ENCODE assay signal across 1 cellular context in the genomic region with DNA sequence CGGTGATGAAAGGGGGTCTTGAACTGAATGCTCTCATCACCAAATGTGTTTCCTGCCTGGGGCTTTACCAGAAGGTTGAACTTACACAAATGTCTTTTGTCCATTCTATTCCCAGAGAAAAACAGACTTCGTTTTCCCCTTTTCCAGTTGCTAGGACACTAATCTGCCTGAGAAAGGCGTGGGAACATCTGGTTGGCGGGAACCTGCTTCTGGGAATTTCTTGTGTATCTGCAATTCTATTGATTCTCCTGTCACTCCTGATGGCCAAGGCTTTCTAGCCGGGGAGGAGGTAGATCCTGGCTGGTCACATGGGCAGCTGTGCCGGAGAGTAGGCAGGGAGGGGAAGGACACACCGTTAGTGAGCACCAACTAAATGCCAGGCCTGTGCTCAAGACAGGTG.
TF ChIP-seq lines count a peak whose summit lies in the region.

No MANE protein-coding gene starts in this region.

TF ChIP-seq in GM23338, 12 proteins besides CTCF, POLR2A, EP300 and RAD21 (continued from another document):
- TF ChIP-seq ZNF462 (CRISPR knock-in tag; IDR thresholded peaks at IDR 0.05) (no peak), REST (IDR thresholded peaks at IDR 0.05; ENCODE audit: unreplicated experiment) (no peak), ZNF331 (CRISPR knock-in tag; IDR thresholded peaks at IDR 0.05; ENCODE audit: low read depth) (no peak), POLR2AphosphoS5 (IDR thresholded peaks at IDR 0.05; ENCODE audit: low read depth) (no peak), NANOG (IDR thresholded peaks at IDR 0.05; ENCODE audit: borderline replicate concordance) (no peak), EZH2phosphoT487 (IDR thresholded peaks at IDR 0.05; ENCODE audit: unreplicated experiment) (no peak)
- TF ChIP-seq, protein P1, sequence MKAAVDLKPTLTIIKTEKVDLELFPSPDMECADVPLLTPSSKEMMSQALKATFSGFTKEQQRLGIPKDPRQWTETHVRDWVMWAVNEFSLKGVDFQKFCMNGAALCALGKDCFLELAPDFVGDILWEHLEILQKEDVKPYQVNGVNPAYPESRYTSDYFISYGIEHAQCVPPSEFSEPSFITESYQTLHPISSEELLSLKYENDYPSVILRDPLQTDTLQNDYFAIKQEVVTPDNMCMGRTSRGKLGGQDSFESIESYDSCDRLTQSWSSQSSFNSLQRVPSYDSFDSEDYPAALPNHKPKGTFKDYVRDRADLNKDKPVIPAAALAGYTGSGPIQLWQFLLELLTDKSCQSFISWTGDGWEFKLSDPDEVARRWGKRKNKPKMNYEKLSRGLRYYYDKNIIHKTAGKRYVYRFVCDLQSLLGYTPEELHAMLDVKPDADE (IDR thresholded peaks at IDR 0.05) = no peak
